10 cellular contexts compared by ENCODE assay signal in genomic region chr2:41004700-41005099, GRCh38.
"Had no signal": no experiment of that assay in that cellular context is flagged by ENCODE, and none has a peak within 500 bp of the region (broad histone marks: within the 10 kb centered on the region; RNA-seq: fewer than 3 reads in every experiment).

No MANE protein-coding gene starts in this region.

- H3K9me3 ChIP-seq: HAP-1 had no signal

- H3K4me3 ChIP-seq: GM23248, HAP-1, K562 had no signal

- H3K4me3 Mint-ChIP-seq: HFFc6 had no signal

- DNase-seq: GM23248, GOT3, H7, HFFc6, IMR-90, KG1 had no signal

- H3K27ac ChIP-seq: GM23248, HL-60 had no signal

- H3K36me3 ChIP-seq: HAP-1 had no signal

- H3K9me3 Mint-ChIP-seq: HFFc6 had no signal

- H3K4me1 ChIP-seq: HAP-1 had no signal

- H3K9ac ChIP-seq: GM23248 had no signal

- FAIRE-seq: K562 had no signal

- H2AFZ ChIP-seq: GM23248 had no signal

- ATAC-seq: HCT116, K562 had no signal

- H3K27ac Mint-ChIP-seq: HFFc6 had no signal
